Comparison of ENCODE assay signal across 17 cellular contexts in the genomic region with DNA sequence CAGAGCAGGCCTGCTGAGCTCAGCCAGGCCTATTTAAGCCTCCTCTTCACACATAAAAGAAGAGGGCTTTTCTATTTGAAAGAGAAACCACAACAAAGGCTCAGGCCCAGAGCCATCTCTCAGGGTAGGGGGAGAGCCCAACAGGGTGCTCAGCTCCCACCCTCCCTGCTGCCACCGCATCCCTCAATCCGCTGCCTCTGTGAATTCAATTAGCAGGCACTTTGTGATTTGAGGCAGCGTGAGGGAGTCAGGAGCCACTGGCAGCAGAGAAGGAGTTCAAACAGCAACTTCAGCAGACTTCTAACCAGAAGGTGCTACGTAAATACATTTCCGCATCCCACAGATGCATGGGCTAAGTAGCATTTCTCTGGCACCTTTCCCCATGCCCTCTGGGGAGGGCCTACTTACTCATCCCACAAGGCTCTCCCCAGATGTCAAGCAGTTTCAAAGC. TPM values are rescaled to one million over a fixed set of nuclear protein-coding genes. Genes with fewer than 3 reads are reported as not detected.
DNase-seq lines count a peak whose midpoint lies in the region; ATAC-seq lines count a peak whose summit lies in the region.
"Had no signal": no experiment of that assay in that cellular context is flagged by ENCODE, and none has a peak within 500 bp of the region (broad histone marks: within the 10 kb centered on the region; RNA-seq: fewer than 3 reads in every experiment).

No MANE protein-coding gene starts in this region.

- no peaks in the 10 kb centered on the region for H3K36me3 ChIP-seq in MG63
- peaks cover 18% of the 10 kb centered on the region for H3K36me3 ChIP-seq in ectodermal cell (ENCODE audit: control insufficient read depth, insufficient read depth, low read length)
- H3K36me3 ChIP-seq: thoracic aorta had no signal

- H3K27ac ChIP-seq in ectodermal cell (ENCODE audit: insufficient read depth, low read depth, low read length, poor library complexity, severe bottlenecking): peak overlapping the region; percentile 22
- H3K27ac ChIP-seq: thoracic aorta had no signal

- no peak overlapping the region for H3K4me3 Mint-ChIP-seq in activated T-helper 1 cell treated with anti-CD3 and anti-CD28 coated beads, Interleukin-12 subunit alpha, Interleukin-12 subunit beta, Interleukin-2, Interleukin-4 antibody, amounts not matched to agents 30 ng/mL and 10 ng/mL and 1 ng/mL, durations not matched to agents 14 hours and 24 hours and 36 hours

- peaks cover 29% of the 10 kb centered on the region for H3K4me1 ChIP-seq in ectodermal cell (ENCODE audit: control insufficient read depth, insufficient read depth, low read length)

- peak; percentile 35 for DNase-seq in NCI-H1694 treated with DMSO at 0.1 percent for 48 hours (lab: John Stamatoyannopoulos, UW)
- no peak for DNase-seq in NCI-H1694 (lab: John Stamatoyannopoulos, UW)
- DNase-seq in MG63: peak; percentile 18
- DNase-seq in retina: peak; percentile 32
- DNase-seq in activated T-helper 1 cell treated with anti-CD3 and anti-CD28 coated beads, Interleukin-12 subunit alpha, Interleukin-12 subunit beta, Interleukin-2, Interleukin-4 antibody, amounts not matched to agents 30 ng/mL and 10 ng/mL and 1 ng/mL, durations not matched to agents 14 hours and 24 hours and 36 hours (ENCODE audit: low spot score): no peak
- DNase-seq in COLO829 (ENCODE audit: low spot score): no peak
- DNase-seq: activated gamma-delta T cell treated with Interleukin-2 at 50 U/mL for 16 hours; central memory CD4-positive, alpha-beta T cell; erythroblast; mesendoderm; Right ventricle myocardium superior; stimulated activated CD4-positive, alpha-beta T cell treated with anti-CD3 and anti-CD28 coated beads, Interleukin-15, amount 100 ng/mL, for 24 hours had no signal

- peaks cover 9% of the 10 kb centered on the region for H3K9me3 Mint-ChIP-seq in activated T-helper 1 cell treated with anti-CD3 and anti-CD28 coated beads, Interleukin-12 subunit alpha, Interleukin-12 subunit beta, Interleukin-2, Interleukin-4 antibody, amounts not matched to agents 30 ng/mL and 10 ng/mL and 1 ng/mL, durations not matched to agents 14 hours and 24 hours and 36 hours

- intact Hi-C loops in activated T-helper 1 cell treated with anti-CD3 and anti-CD28 coated beads, Interleukin-12 subunit alpha, Interleukin-12 subunit beta, Interleukin-2, Interleukin-4 antibody, amounts not matched to agents 30 ng/mL and 10 ng/mL and 1 ng/mL, durations not matched to agents 14 hours and 24 hours and 36 hours (cut with micrococcal nuclease): no loop called here

- H3K27me3 Mint-ChIP-seq in activated T-helper 1 cell treated with anti-CD3 and anti-CD28 coated beads, Interleukin-12 subunit alpha, Interleukin-12 subunit beta, Interleukin-2, Interleukin-4 antibody, amounts not matched to agents 30 ng/mL and 10 ng/mL and 1 ng/mL, durations not matched to agents 14 hours and 24 hours and 36 hours (ENCODE audit: insufficient read depth): no peaks in the 10 kb centered on the region

- H3K4me1 Mint-ChIP-seq in activated T-helper 1 cell treated with anti-CD3 and anti-CD28 coated beads, Interleukin-12 subunit alpha, Interleukin-12 subunit beta, Interleukin-2, Interleukin-4 antibody, amounts not matched to agents 30 ng/mL and 10 ng/mL and 1 ng/mL, durations not matched to agents 14 hours and 24 hours and 36 hours (ENCODE audit: low read depth): peaks cover under 1% of the 10 kb centered on the region

- H3K9me3 ChIP-seq in MG63 (no peaks in the 10 kb centered on the region), ectodermal cell (ENCODE audit: control insufficient read depth, low read length) (no peaks in the 10 kb centered on the region)
- H3K9me3 ChIP-seq: thoracic aorta had no signal

- H3K27ac Mint-ChIP-seq in activated T-helper 1 cell treated with anti-CD3 and anti-CD28 coated beads, Interleukin-12 subunit alpha, Interleukin-12 subunit beta, Interleukin-2, Interleukin-4 antibody, amounts not matched to agents 30 ng/mL and 10 ng/mL and 1 ng/mL, durations not matched to agents 14 hours and 24 hours and 36 hours: no peak overlapping the region

- H3K27me3 ChIP-seq in MG63 (no peaks in the 10 kb centered on the region), ectodermal cell (ENCODE audit: control insufficient read depth, insufficient read depth, low read length, poor library complexity, severe bottlenecking) (no peaks in the 10 kb centered on the region)

- WGBS in ectodermal cell, 2 experiments: 33 to 38% methylated on average over 5 of the region's 5 CpGs

- no peak for ATAC-seq in HG03439 (IDR thresholded peaks at IDR 0.05; ENCODE audit: unreplicated experiment)

- no peak overlapping the region for H3K4me3 ChIP-seq in MG63
- H3K4me3 ChIP-seq in ectodermal cell (ENCODE audit: insufficient read depth, low read depth, low read length): no peak overlapping the region
- H3K4me3 ChIP-seq: thoracic aorta had no signal

- peaks cover 7% of the 10 kb centered on the region for H3K36me3 Mint-ChIP-seq in activated T-helper 1 cell treated with anti-CD3 and anti-CD28 coated beads, Interleukin-12 subunit alpha, Interleukin-12 subunit beta, Interleukin-2, Interleukin-4 antibody, amounts not matched to agents 30 ng/mL and 10 ng/mL and 1 ng/mL, durations not matched to agents 14 hours and 24 hours and 36 hours (ENCODE audit: low read depth)

RNA-seq across cellular contexts. Expression of a gene that starts 45.2 kb away (rescaled TPM):
- 15.8 and 48.2 TPM in 2 replicates for total RNA-seq in MG63 (2014; rRNA removed; shearing (Covaris generic); ENCODE audit: low replicate concordance)
- polyA plus RNA-seq in ectodermal cell (2013, experiment 1 of 4): 34.9 TPM
- polyA plus RNA-seq in ectodermal cell (2013, experiment 2 of 4): 38.3 TPM
- 27.9 TPM for polyA plus RNA-seq in ectodermal cell (2013, experiment 3 of 4)
- 37.7 TPM for polyA plus RNA-seq in ectodermal cell (2013, experiment 4 of 4)
- total RNA-seq in activated T-helper 1 cell treated with anti-CD3 and anti-CD28 coated beads, Interleukin-12 subunit alpha, Interleukin-12 subunit beta, Interleukin-2, Interleukin-4 antibody, amounts not matched to agents 30 ng/mL and 10 ng/mL and 1 ng/mL, durations not matched to agents 14 hours and 24 hours and 36 hours: 14.6 and 14.9 TPM in 2 replicates

RNA-seq across cellular contexts. Expression of a gene that starts 53.4 kb away (rescaled TPM):
- not detected in 2 replicates for total RNA-seq in MG63 (2014; rRNA removed; shearing (Covaris generic); ENCODE audit: low replicate concordance)
- not detected for polyA plus RNA-seq in ectodermal cell (2013, experiment 1 of 4)
- polyA plus RNA-seq in ectodermal cell (2013, experiment 2 of 4): 0.02 TPM
- polyA plus RNA-seq in ectodermal cell (2013, experiment 3 of 4): not detected
- 0.04 TPM for polyA plus RNA-seq in ectodermal cell (2013, experiment 4 of 4)
- not detected in 2 replicates for total RNA-seq in activated T-helper 1 cell treated with anti-CD3 and anti-CD28 coated beads, Interleukin-12 subunit alpha, Interleukin-12 subunit beta, Interleukin-2, Interleukin-4 antibody, amounts not matched to agents 30 ng/mL and 10 ng/mL and 1 ng/mL, durations not matched to agents 14 hours and 24 hours and 36 hours
- total RNA-seq: activated CD8-positive, alpha-beta memory T cell treated with anti-CD3 and anti-CD28 coated beads for 36 hours; NCI-H460 had no signal

Comparison
In these comparisons a context has a peak if more than half of its experiments do, and no peak if none do; other contexts are left out.
1. DNase-seq: peak in NCI-H1694 treated with DMSO at 0.1 percent for 48 hours (single experiment), MG63 (single experiment) and retina (single experiment); none in NCI-H1694 (single experiment), activated T-helper 1 cell treated with anti-CD3 and anti-CD28 coated beads, Interleukin-12 subunit alpha, Interleukin-12 subunit beta, Interleukin-2, Interleukin-4 antibody, amounts not matched to agents 30 ng/mL and 10 ng/mL and 1 ng/mL, durations not matched to agents 14 hours and 24 hours and 36 hours (single experiment) and COLO829 (single experiment).